14 cellular contexts compared by ENCODE assay signal in the genomic region with DNA sequence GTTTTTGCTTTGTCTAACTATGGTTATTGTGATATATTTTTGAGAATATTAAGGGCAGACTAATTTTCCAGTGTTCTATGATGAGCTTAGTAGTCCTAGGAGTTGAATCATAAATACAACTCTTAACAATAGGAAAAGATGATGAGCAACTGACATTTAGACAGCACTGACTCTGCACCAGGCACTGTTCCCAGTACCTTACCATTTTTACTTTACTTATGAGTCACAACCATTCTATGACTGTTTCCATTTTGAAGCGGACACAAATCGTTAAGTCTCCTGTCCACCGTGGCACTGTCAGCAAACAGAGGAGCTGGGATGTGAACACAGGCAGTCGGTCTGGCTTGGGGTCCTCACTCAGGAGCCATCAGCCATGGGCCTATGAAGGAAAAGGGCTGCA. TPM values are rescaled to one million over a fixed set of nuclear protein-coding genes. Genes with fewer than 3 reads are reported as not detected.
DNase-seq lines count a peak whose midpoint lies in the region; ATAC-seq and TF ChIP-seq lines count a peak whose summit lies in the region.
"Had no signal": no experiment of that assay in that cellular context is flagged by ENCODE, and none has a peak within 500 bp of the region (broad histone marks: within the 10 kb centered on the region; RNA-seq: fewer than 3 reads in every experiment).

No MANE protein-coding gene starts in this region.

- TF ChIP-seq POLR2A in thyroid gland (IDR thresholded peaks at IDR 0.05), result no peak

- no peaks in the 10 kb centered on the region for H3K9me3 ChIP-seq in RWPE2 (ENCODE audit: severe bottlenecking)
- no peaks in the 10 kb centered on the region for H3K9me3 ChIP-seq in thyroid gland
- H3K9me3 ChIP-seq: heart right ventricle had no signal

- 53 to 55% methylated on average over 4 of the region's 4 CpGs for WGBS in thyroid gland, 2 donors

- H3K36me3 ChIP-seq in RWPE2 (ENCODE audit: low read depth) (no peaks in the 10 kb centered on the region), thyroid gland (no peaks in the 10 kb centered on the region)
- H3K36me3 ChIP-seq: heart right ventricle had no signal

- intact Hi-C loops in thyroid gland (cut with DNase I), result no loop called here

- ATAC-seq in RWPE2 (ENCODE audit: low read depth), result peak; percentile 68
- no peak for ATAC-seq in GM21529 (IDR thresholded peaks at IDR 0.05; ENCODE audit: unreplicated experiment)
- ATAC-seq in HG02870 (IDR thresholded peaks at IDR 0.05; ENCODE audit: unreplicated experiment), result no peak
- ATAC-seq: heart right ventricle, left cardiac atrium had no signal

- DNase-seq in stimulated activated CD4-positive, alpha-beta T cell treated with anti-CD3 and anti-CD28 coated beads, Interleukin-15, amount 100 ng/mL, for 24 hours, result peak; percentile 42
- DNase-seq in stimulated activated CD4-positive, alpha-beta T cell treated with anti-CD3 and anti-CD28 coated beads, Interleukin-4, amount 100 ng/mL, for 24 hours, result no peak
- no peak for DNase-seq in RWPE2 (ENCODE audit: low spot score)
- DNase-seq in fibroblast of peridontal ligament (ENCODE audit: extremely low read depth), result peak; percentile 1
- no peak for DNase-seq in thyroid gland
- DNase-seq: activated naive CD4-positive, alpha-beta T cell treated with Interleukin-2 at 50 U/mL for 16 hours; C1 segment of cervical spinal cord; heart right ventricle; left cardiac atrium; MV-4-11 had no signal

- H3K4me3 ChIP-seq in RWPE2 (ENCODE audit: severe bottlenecking) (no peak overlapping the region), thyroid gland (replicated peaks in 1 of 3) (no peak overlapping the region)
- H3K4me3 ChIP-seq: heart right ventricle had no signal

- H3K4me1 ChIP-seq in RWPE2 (ENCODE audit: insufficient read depth, poor library complexity, severe bottlenecking) (no peaks in the 10 kb centered on the region), thyroid gland (no peaks in the 10 kb centered on the region)
- H3K4me1 ChIP-seq: heart right ventricle, parathyroid adenoma had no signal

- H3K27ac ChIP-seq in RWPE2 (ENCODE audit: poor library complexity, severe bottlenecking) (no peak overlapping the region), thyroid gland (no peak overlapping the region)
- H3K27ac ChIP-seq: heart right ventricle, parathyroid adenoma had no signal

- TF ChIP-seq CTCF in RWPE2 (IDR thresholded peaks at IDR 0.05; ENCODE audit: poor library complexity, severe bottlenecking) (no peak), thyroid gland (IDR thresholded peaks at IDR 0.05) (no peak)

- H3K27me3 ChIP-seq in RWPE2 (ENCODE audit: insufficient read depth, poor library complexity, severe bottlenecking), result no peaks in the 10 kb centered on the region
- no peaks in the 10 kb centered on the region for H3K27me3 ChIP-seq in thyroid gland

RNA-seq across cellular contexts. Expression of gene SCGB2A2, which starts 3.4 kb away (rescaled TPM):
- total RNA-seq in thyroid gland, result not detected
- total RNA-seq: cardiac septum, heart right ventricle, left cardiac atrium had no signal

RNA-seq across cellular contexts. Expression of gene SCGB1D2, which starts 24.5 kb away (rescaled TPM):
- not detected for total RNA-seq in thyroid gland
- total RNA-seq: cardiac septum had no signal

RNA-seq across cellular contexts. Expression of gene SCGB1D4, which starts 32.3 kb away (rescaled TPM):
- not detected for total RNA-seq in thyroid gland
- total RNA-seq: cardiac septum, heart right ventricle, left cardiac atrium had no signal

RNA-seq across cellular contexts. Expression of gene SCGB2A1, which starts 58.1 kb away (rescaled TPM):
- 10 to 100 TPM in 1 of 4 donors, 1 to 10 TPM in 1, not detected in 2; 4.5 to 14.1 TPM for total RNA-seq in thyroid gland
- total RNA-seq: cardiac septum, heart right ventricle, left cardiac atrium had no signal

Comparison
In these comparisons a context has a peak if more than half of its experiments do, and no peak if none do; other contexts are left out.
1. DNase-seq: peak in stimulated activated CD4-positive, alpha-beta T cell treated with anti-CD3 and anti-CD28 coated beads, Interleukin-15, amount 100 ng/mL, for 24 hours (single experiment) and fibroblast of peridontal ligament (single experiment); none in stimulated activated CD4-positive, alpha-beta T cell treated with anti-CD3 and anti-CD28 coated beads, Interleukin-4, amount 100 ng/mL, for 24 hours (single experiment), RWPE2 (single experiment) and thyroid gland (0 of 2).